21 cellular contexts compared by ENCODE assay signal in the genomic region with DNA sequence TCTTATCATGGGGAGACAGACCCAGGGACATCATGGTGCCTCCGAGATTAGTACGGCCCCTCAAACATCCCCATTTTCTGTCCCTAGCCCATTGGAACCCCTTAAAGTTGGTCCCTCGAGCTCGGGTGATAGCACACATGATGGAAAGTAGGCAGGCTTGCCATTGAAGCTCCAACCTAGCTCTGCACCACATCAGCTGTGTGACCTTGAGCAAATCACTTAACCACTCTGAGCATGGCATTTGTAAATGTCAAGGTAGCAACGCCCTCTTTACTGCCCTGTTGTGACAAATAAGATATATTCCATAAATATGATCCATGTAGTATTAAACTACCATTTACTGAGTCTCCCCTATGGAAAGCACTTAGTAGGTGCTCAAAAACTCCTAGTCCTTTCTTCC.
"Had no signal": no experiment of that assay in that cellular context is flagged by ENCODE, and none has a peak within 500 bp of the region (broad histone marks: within the 10 kb centered on the region; RNA-seq: fewer than 3 reads in every experiment).

No MANE protein-coding gene starts in this region.

- FAIRE-seq: bronchial epithelial cell had no signal

- H3K9me3 Mint-ChIP-seq: activated naive CD4-positive, alpha-beta T cell treated with anti-CD3 and anti-CD28 coated beads, Interleukin-2, amount 10 ng/mL, durations not matched to agents 7 days and 5 days; activated T-cell treated with anti-CD3 and anti-CD28 coated beads, Interleukin-2, amount 50 U/mL, for 4 hours; dendritic cell treated with granulocyte-macrophage colony-stimulating factor and Interleukin-4, amounts not matched to agents 40 ng/mL and 50 ng/mL, for 4 days; immature natural killer cell; naive B cell; neural crest cell; stimulated activated memory B cell treated with anti-CD40 and anti-IgM and Interleukin-4, amounts not matched to agents 10 μg/mL and 1 μg/mL and 100 μg/mL, for 72 hours had no signal

- H3K9me3 ChIP-seq: ascending aorta, heart right ventricle, left ventricle myocardium inferior, psoas muscle, tibial artery had no signal

- H3K4me3 Mint-ChIP-seq: activated naive CD4-positive, alpha-beta T cell treated with anti-CD3 and anti-CD28 coated beads, Interleukin-2, amount 10 ng/mL, durations not matched to agents 7 days and 5 days; activated T-cell treated with anti-CD3 and anti-CD28 coated beads, Interleukin-2, amount 50 U/mL, for 4 hours; dendritic cell treated with granulocyte-macrophage colony-stimulating factor and Interleukin-4, amounts not matched to agents 40 ng/mL and 50 ng/mL, for 4 days; immature natural killer cell; naive B cell; neural crest cell; stimulated activated memory B cell treated with anti-CD40 and anti-IgM and Interleukin-4, amounts not matched to agents 10 μg/mL and 1 μg/mL and 100 μg/mL, for 72 hours had no signal

- H3K27me3 Mint-ChIP-seq: activated naive CD4-positive, alpha-beta T cell treated with anti-CD3 and anti-CD28 coated beads, Interleukin-2, amount 10 ng/mL, durations not matched to agents 7 days and 5 days; dendritic cell treated with granulocyte-macrophage colony-stimulating factor and Interleukin-4, amounts not matched to agents 40 ng/mL and 50 ng/mL, for 4 days; naive B cell; stimulated activated memory B cell treated with anti-CD40 and anti-IgM and Interleukin-4, amounts not matched to agents 10 μg/mL and 1 μg/mL and 100 μg/mL, for 72 hours had no signal

- DNase-seq: activated CD4-positive, alpha-beta T cell treated with anti-CD3 and anti-CD28 coated beads, Interleukin-2, amount 50 U/mL, for 1 hour; activated CD4-positive, CD25-positive, alpha-beta regulatory T cell; activated CD8-positive, alpha-beta memory T cell treated with anti-CD3 and anti-CD28 coated beads, Interleukin-2, amount 50 U/mL, for 4 hours; activated effector memory CD4-positive, alpha-beta T cell treated with Interleukin-2 at 50 U/mL for 16 hours; activated naive CD4-positive, alpha-beta T cell treated with anti-CD3 and anti-CD28 coated beads, Interleukin-2, amount 10 ng/mL, durations not matched to agents 7 days and 5 days; activated T-cell treated with anti-CD3 and anti-CD28 coated beads, Interleukin-2, amount 50 U/mL, for 4 hours; effector CD8-positive, alpha-beta T cell; heart right ventricle; immature natural killer cell; left ventricle myocardium inferior; naive B cell; psoas muscle; right cardiac atrium; stimulated activated CD4-positive, alpha-beta T cell treated with anti-CD3 and anti-CD28 coated beads, Interleukin-4, amount 100 ng/mL, for 24 hours; tibial artery had no signal

- H3K27ac Mint-ChIP-seq: activated naive CD4-positive, alpha-beta T cell treated with anti-CD3 and anti-CD28 coated beads, Interleukin-2, amount 10 ng/mL, durations not matched to agents 7 days and 5 days; dendritic cell treated with granulocyte-macrophage colony-stimulating factor and Interleukin-4, amounts not matched to agents 40 ng/mL and 50 ng/mL, for 4 days; naive B cell; stimulated activated memory B cell treated with anti-CD40 and anti-IgM and Interleukin-4, amounts not matched to agents 10 μg/mL and 1 μg/mL and 100 μg/mL, for 72 hours had no signal

- ATAC-seq: activated T-cell treated with anti-CD3 and anti-CD28 coated beads, Interleukin-2, amount 50 U/mL, for 4 hours; esophagus mucosa; heart right ventricle; right cardiac atrium; stimulated activated memory B cell treated with anti-CD40 and anti-IgM and Interleukin-4, amounts not matched to agents 10 μg/mL and 1 μg/mL and 100 μg/mL, for 72 hours had no signal

- H3K27ac ChIP-seq: ascending aorta, heart right ventricle, left ventricle myocardium inferior, psoas muscle, tibial artery had no signal

- H3K4me3 ChIP-seq: ascending aorta, heart right ventricle, left ventricle myocardium inferior, psoas muscle, tibial artery had no signal

- H3K27me3 ChIP-seq: ascending aorta, heart right ventricle, tibial artery had no signal
